18 cellular contexts compared by ENCODE assay signal in the genomic region with DNA sequence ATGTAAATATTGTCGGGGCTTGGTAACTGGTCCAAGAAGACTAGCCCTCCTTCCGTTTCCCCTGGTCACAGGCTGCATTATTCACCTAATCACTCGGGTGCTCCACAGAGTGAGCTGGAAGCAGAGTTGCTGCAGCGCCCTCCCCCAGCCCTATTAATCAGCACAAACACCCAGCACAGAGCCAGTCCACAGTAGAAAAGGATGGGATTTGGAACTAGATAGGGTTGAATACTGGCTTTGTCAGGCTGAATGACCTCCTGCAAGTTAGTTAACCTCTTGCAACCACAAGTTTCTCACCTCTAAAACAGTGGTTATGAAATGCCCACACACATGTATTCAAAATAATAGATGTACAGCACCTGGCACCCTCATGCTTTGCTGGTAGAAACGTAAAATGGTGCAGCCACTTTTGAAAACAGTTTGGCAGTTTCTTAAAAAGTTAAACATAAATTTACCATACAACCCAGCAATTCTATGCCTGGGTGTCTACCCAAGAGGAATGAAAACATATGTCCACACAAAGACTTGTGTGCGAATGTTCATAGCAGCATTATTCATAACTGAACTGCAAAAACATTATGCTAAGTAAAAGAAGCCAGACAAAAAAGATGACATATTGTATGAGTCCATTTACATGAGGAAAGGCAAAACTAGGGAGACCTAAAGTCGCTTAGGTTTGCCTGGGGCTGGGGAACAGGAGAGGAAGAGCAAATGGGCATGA. TPM values are rescaled to one million over a fixed set of nuclear protein-coding genes. Genes with fewer than 3 reads are reported as not detected.
A peak's percentile ranks its signal among the peaks of the same experiment; 100 is the strongest.
DNase-seq lines count a peak whose midpoint lies in the region; ATAC-seq and TF ChIP-seq lines count a peak whose summit lies in the region.
"Had no signal": no experiment of that assay in that cellular context is flagged by ENCODE, and none has a peak within 500 bp of the region (broad histone marks: within the 10 kb centered on the region; RNA-seq: fewer than 3 reads in every experiment).

No MANE protein-coding gene starts in this region.

- TF ChIP-seq EP300 in suprapubic skin (IDR thresholded peaks at IDR 0.05), result no peak

- H3K27me3 Mint-ChIP-seq in endodermal cell (ENCODE audit: insufficient read depth), result no peaks in the 10 kb centered on the region

- no peak overlapping the region for H3K4ac ChIP-seq in neuronal stem cell (ENCODE audit: low read length)

- H3K9ac ChIP-seq in NT2/D1 (ENCODE audit: insufficient read length, low read depth), result no peak overlapping the region
- H3K9ac ChIP-seq in endodermal cell (ENCODE audit: extremely low read depth, low read length, poor library complexity, severe bottlenecking), result no peak overlapping the region
- H3K9ac ChIP-seq in neuronal stem cell (ENCODE audit: low read depth, low read length, poor library complexity), result no peak overlapping the region

- H4K8ac ChIP-seq in neuronal stem cell (ENCODE audit: low read depth, low read length), result no peak overlapping the region

- no peaks in the 10 kb centered on the region for H3K36me3 ChIP-seq in NT2/D1 (ENCODE audit: insufficient read depth, insufficient read length, low read length)
- H3K36me3 ChIP-seq in endodermal cell (ENCODE audit: control insufficient read depth, insufficient read depth, low read length), result no peaks in the 10 kb centered on the region
- H3K36me3 ChIP-seq in neuronal stem cell (replicated peaks in 1 of 2; ENCODE audit: control insufficient read depth in 2 of 2, insufficient read depth in 2 of 2, low read length in 2 of 2), result no peaks in the 10 kb centered on the region
- H3K36me3 ChIP-seq in suprapubic skin, result no peaks in the 10 kb centered on the region
- H3K36me3 ChIP-seq: gastrocnemius medialis, spleen, thoracic aorta had no signal

- H2BK5ac ChIP-seq in neuronal stem cell (ENCODE audit: low read length), result no peak overlapping the region

- peak; percentile 60 for ATAC-seq in GM19463 (IDR thresholded peaks at IDR 0.05; ENCODE audit: unreplicated experiment)
- ATAC-seq: gastrocnemius medialis had no signal

- no peaks in the 10 kb centered on the region for H3K36me3 Mint-ChIP-seq in endodermal cell (ENCODE audit: low read depth)

- H2BK12ac ChIP-seq in neuronal stem cell (ENCODE audit: low read length), result peak overlapping the region; percentile 22

- H2BK120ac ChIP-seq in neuronal stem cell (ENCODE audit: low read depth, low read length), result no peak overlapping the region

- TF ChIP-seq POLR2A in suprapubic skin (IDR thresholded peaks at IDR 0.05), result no peak

- H3K9me3 ChIP-seq in NT2/D1 (ENCODE audit: insufficient read depth, low read length), result no peaks in the 10 kb centered on the region
- no peaks in the 10 kb centered on the region for H3K9me3 ChIP-seq in endodermal cell (ENCODE audit: control insufficient read depth, low read length)
- peaks cover 0 to 8% of the 10 kb centered on the region in 2 donors for H3K9me3 ChIP-seq in neuronal stem cell (replicated peaks in 1 of 2; ENCODE audit: control insufficient read depth in 2 of 2, insufficient read depth in 1 of 2, low read depth in 1 of 2, low read length in 2 of 2)
- no peaks in the 10 kb centered on the region for H3K9me3 ChIP-seq in suprapubic skin
- H3K9me3 ChIP-seq: gastrocnemius medialis, spleen, thoracic aorta had no signal

- TF ChIP-seq CTCF in endodermal cell (conservative IDR thresholded peaks at IDR 0.05), result no peak
- TF ChIP-seq CTCF in suprapubic skin (IDR thresholded peaks at IDR 0.05), result no peak

- H3K18ac ChIP-seq in neuronal stem cell (ENCODE audit: low read length), result no peak overlapping the region

- H3K27ac Mint-ChIP-seq in endodermal cell, result no peak overlapping the region
- H3K27ac Mint-ChIP-seq: CD4-positive, alpha-beta T cell had no signal

- no peak overlapping the region for H2BK15ac ChIP-seq in neuronal stem cell (ENCODE audit: low read length)

- H3K9me3 Mint-ChIP-seq in endodermal cell, result peaks cover 6% of the 10 kb centered on the region
- H3K9me3 Mint-ChIP-seq: CD4-positive, alpha-beta T cell; neural crest cell had no signal

- 75 to 86% methylated on average over 5 to 7 of the region's 7 CpGs for WGBS in endodermal cell (ENCODE audit: insufficient coverage in 1 of 2, insufficient read length in 1 of 2), 2 experiments
- WGBS in neuronal stem cell (ENCODE audit: extremely low coverage in 2 of 2, insufficient read length in 2 of 2, insufficient replicate concordance in 1 of 2), 2 donors, result no CpG with 5 or more reads among the region's 7 CpGs
- WGBS in suprapubic skin, result 77% methylated on average over 7 of the region's 7 CpGs

- no peak overlapping the region for H3K14ac ChIP-seq in neuronal stem cell (ENCODE audit: low read length)

- peak overlapping the region; percentile 64 for H2AFZ ChIP-seq in neuronal stem cell (ENCODE audit: low read length)

- peaks cover 4% of the 10 kb centered on the region for H3K4me1 Mint-ChIP-seq in endodermal cell

- H3K27ac ChIP-seq in endodermal cell (ENCODE audit: low read depth, low read length), result no peak overlapping the region
- H3K27ac ChIP-seq in neuronal stem cell (replicated peaks; ENCODE audit: low read length), result peak overlapping the region; percentile 73
- no peak overlapping the region for H3K27ac ChIP-seq in suprapubic skin
- H3K27ac ChIP-seq: coronary artery, gastrocnemius medialis, spleen, thoracic aorta had no signal

- DNase-seq in NT2/D1 (ENCODE audit: low read depth, low spot score) (peak; percentile 22), endodermal cell (peak; percentile 55), neuronal stem cell (ENCODE audit: low spot score) (peak; percentile 38), DMS114 treated with DMSO at 0.1 percent for 48 hours (lab: John Stamatoyannopoulos, UW; ENCODE audit: unreplicated experiment) (no peak), suprapubic skin (ENCODE audit: low spot score in 2 of 2) (no peak)
- DNase-seq in activated CD4-positive, alpha-beta T cell treated with anti-CD3 and anti-CD28 coated beads for 1 hour, result no peak
- DNase-seq in activated T-cell treated with anti-CD3 and anti-CD28 coated beads, Interleukin-2, amount 50 U/mL, for 48 hours, result no peak
- DNase-seq: activated naive CD4-positive, alpha-beta T cell treated with anti-CD3 and anti-CD28 coated beads, Interleukin-2, amount 50 U/mL, for 16 hours; CD4-positive, alpha-beta T cell; gastrocnemius medialis; KG1; left colon; NCI-H1694 treated with DMSO at 0.1 percent for 48 hours; spleen had no signal

- H3K23ac ChIP-seq in neuronal stem cell (ENCODE audit: low read depth, low read length, poor library complexity), result no peak overlapping the region

- H3K4me3 ChIP-seq in NT2/D1 (ENCODE audit: insufficient read length, low read depth), result no peak overlapping the region
- no peak overlapping the region for H3K4me3 ChIP-seq in endodermal cell (ENCODE audit: low read length)
- H3K4me3 ChIP-seq in neuronal stem cell (ENCODE audit: low read length in 2 of 2), result no peak overlapping the region
- no peak overlapping the region for H3K4me3 ChIP-seq in suprapubic skin
- H3K4me3 ChIP-seq: coronary artery, gastrocnemius medialis, spleen, thoracic aorta had no signal

- H3K79me1 ChIP-seq in neuronal stem cell (ENCODE audit: low read depth, low read length), result no peaks in the 10 kb centered on the region

- no peak overlapping the region for H2AK5ac ChIP-seq in neuronal stem cell (ENCODE audit: low read depth, low read length)

- H3K4me3 Mint-ChIP-seq in endodermal cell, result no peak overlapping the region
- H3K4me3 Mint-ChIP-seq: CD4-positive, alpha-beta T cell; neural crest cell had no signal

- no peak overlapping the region for H4K91ac ChIP-seq in neuronal stem cell (ENCODE audit: low read depth, low read length, poor library complexity)

- H3K4me1 ChIP-seq in NT2/D1 (ENCODE audit: insufficient read depth, insufficient read length) (no peaks in the 10 kb centered on the region), endodermal cell (ENCODE audit: control insufficient read depth, insufficient read depth, low read length) (no peaks in the 10 kb centered on the region), neuronal stem cell (ENCODE audit: control insufficient read depth in 2 of 2, insufficient read depth in 1 of 2, low read depth in 1 of 2, low read length in 2 of 2) (peaks cover 7 to 12% of the 10 kb centered on the region in 2 donors), suprapubic skin (peaks cover 8% of the 10 kb centered on the region)
- H3K4me1 ChIP-seq: gastrocnemius medialis had no signal

- H3K27me3 ChIP-seq in NT2/D1 (ENCODE audit: insufficient read depth, insufficient read length), result no peaks in the 10 kb centered on the region
- no peaks in the 10 kb centered on the region for H3K27me3 ChIP-seq in endodermal cell (ENCODE audit: control insufficient read depth, insufficient read depth, low read length, poor library complexity, severe bottlenecking)
- H3K27me3 ChIP-seq in neuronal stem cell (ENCODE audit: control insufficient read depth in 3 of 3, insufficient read depth in 3 of 3, low read depth in 1 of 3, low read length in 3 of 3), result no peaks in the 10 kb centered on the region
- H3K27me3 ChIP-seq in suprapubic skin, result no peaks in the 10 kb centered on the region
- H3K27me3 ChIP-seq: gastrocnemius medialis had no signal

- H3K4me2 ChIP-seq in neuronal stem cell (ENCODE audit: insufficient read depth, low read length, poor library complexity, severe bottlenecking), result peak overlapping the region; percentile 14

RNA-seq across cellular contexts. Expression of gene APLP2, which starts 31.7 kb away (rescaled TPM):
- total RNA-seq in endodermal cell, result 100 to 1,000 TPM; 821 to 864 TPM
- polyA plus RNA-seq in endodermal cell (2013, experiment 1 of 2), result 422 TPM
- polyA plus RNA-seq in endodermal cell (2013, experiment 2 of 2), result 467 TPM
- 210 TPM for polyA plus RNA-seq in neuronal stem cell (2013, experiment 1 of 2)
- 208 TPM for polyA plus RNA-seq in neuronal stem cell (2013, experiment 2 of 2)
- total RNA-seq in suprapubic skin, result 100 to 1,000 TPM; 150 to 237 (median 174) TPM

RNA-seq across cellular contexts. Expression of gene PRDM10, which starts 35.4 kb away (rescaled TPM):
- 10 to 100 TPM; 15.9 to 16.4 TPM for total RNA-seq in endodermal cell
- polyA plus RNA-seq in endodermal cell (2013, experiment 1 of 2), result 9.9 TPM
- 9.7 TPM for polyA plus RNA-seq in endodermal cell (2013, experiment 2 of 2)
- 4.6 TPM for polyA plus RNA-seq in neuronal stem cell (2013, experiment 1 of 2)
- polyA plus RNA-seq in neuronal stem cell (2013, experiment 2 of 2), result 4.9 TPM
- total RNA-seq in suprapubic skin, result 10 to 100 TPM; 11.4 to 49.8 (median 13.4) TPM

Comparison
In these comparisons a context has a peak if more than half of its experiments do, and no peak if none do; other contexts are left out.
1. DNase-seq: peak in NT2/D1 (single experiment), endodermal cell (single experiment) and neuronal stem cell (single experiment); none in activated CD4-positive, alpha-beta T cell treated with anti-CD3 and anti-CD28 coated beads for 1 hour (single experiment), DMS114 treated with DMSO at 0.1 percent for 48 hours (single experiment), suprapubic skin (0 of 2) and activated T-cell treated with anti-CD3 and anti-CD28 coated beads, Interleukin-2, amount 50 U/mL, for 48 hours (0 of 2).